In the genomic region with DNA sequence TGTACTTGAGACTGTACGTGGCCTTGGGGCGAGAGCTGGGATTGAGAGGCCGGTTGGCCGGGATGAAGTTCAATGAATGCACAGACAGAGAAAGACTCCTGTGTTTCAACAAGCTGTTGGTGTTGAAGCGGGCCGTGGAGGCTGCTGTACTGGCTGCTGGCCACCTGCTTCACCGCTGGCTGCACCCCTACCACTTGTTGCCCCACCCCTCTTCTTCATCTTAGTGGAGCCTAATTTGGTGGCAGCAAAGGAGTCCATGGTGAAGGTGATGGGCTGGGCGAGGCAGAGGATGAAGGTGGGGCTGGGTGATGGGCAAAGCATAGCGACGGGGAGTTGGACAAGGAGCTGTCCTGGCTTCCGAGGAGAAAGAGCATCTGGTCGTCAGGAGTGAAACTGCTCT, we compare ENCODE assay signal across 1 cellular context.
TF ChIP-seq lines count a peak whose summit lies in the region.

No MANE protein-coding gene starts in this region.

TF ChIP-seq in GM12878, 131 proteins besides CTCF, POLR2A, EP300 and RAD21:
- no peak for TF ChIP-seq NFYA (IDR thresholded peaks at IDR 0.05; ENCODE audit: borderline replicate concordance, low read depth, low read length)
- TF ChIP-seq CEBPZ (IDR thresholded peaks at IDR 0.05; ENCODE audit: low read depth, low read length): no peak
- no peak for TF ChIP-seq PAX5 (IDR thresholded peaks at IDR 0.05; ENCODE audit: borderline replicate concordance, low read depth, low read length)
- TF ChIP-seq CHD2 (IDR thresholded peaks at IDR 0.05; ENCODE audit: borderline replicate concordance, low read depth, low read length): no peak
- TF ChIP-seq ZNF24 (IDR thresholded peaks at IDR 0.05): no peak
- no peak for TF ChIP-seq SUZ12 (IDR thresholded peaks at IDR 0.05; ENCODE audit: unreplicated experiment)
- TF ChIP-seq ZNF384 (IDR thresholded peaks at IDR 0.05; ENCODE audit: borderline replicate concordance, low read depth, low read length): no peak
- no peak for TF ChIP-seq RELA (IDR thresholded peaks at IDR 0.05; ENCODE audit: borderline replicate concordance, partially characterized antibody)
- no peak for TF ChIP-seq JUND (IDR thresholded peaks at IDR 0.05; ENCODE audit: low read depth, low read length)
